In the genomic region with DNA sequence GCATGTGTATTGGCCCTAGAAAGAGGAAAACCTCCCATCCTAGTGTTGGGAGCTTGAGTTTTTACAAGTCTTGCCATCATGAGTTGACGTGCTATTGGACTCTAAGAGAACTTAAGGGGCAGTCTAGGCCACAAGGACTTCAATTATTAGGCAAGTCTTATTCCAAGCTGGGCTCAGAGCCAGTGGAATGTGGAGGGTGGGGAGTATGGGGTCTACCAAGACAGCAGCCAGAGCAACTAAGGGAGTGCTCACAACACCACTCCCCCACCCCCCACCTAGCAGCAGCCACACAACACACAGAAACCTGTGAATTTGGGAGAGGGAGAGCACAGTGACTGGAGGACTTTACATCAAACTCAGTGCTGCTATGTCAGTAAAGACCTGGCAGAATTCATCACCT, we compare ENCODE assay signal across 6 cellular contexts.
DNase-seq lines count a peak whose midpoint lies in the region; FAIRE-seq and TF ChIP-seq lines count a peak whose summit lies in the region.
"Not testable (repeated sequence)": the region's sequence is repeated elsewhere in the genome, so short reads cannot be mapped to it uniquely, and the experiment has no call there.

No MANE protein-coding gene starts in this region.

- H3K4me1 Mint-ChIP-seq in glutamatergic neuron (ENCODE audit: low read depth, unreplicated experiment), result not testable (repeated sequence)

- H3K9ac ChIP-seq in kidney (ENCODE audit: low read length in 2 of 2), result not testable (repeated sequence)

- not testable (repeated sequence) for H3K27ac ChIP-seq in kidney (ENCODE audit: low read depth in 2 of 2, low read length in 2 of 2)

- not testable (repeated sequence) for H3K27me3 Mint-ChIP-seq in glutamatergic neuron (ENCODE audit: unreplicated experiment)

- not testable (repeated sequence) for H3K4me1 ChIP-seq in kidney (ENCODE audit: control insufficient read depth in 1 of 2, insufficient read depth in 1 of 2, low read depth in 1 of 2, low read length in 2 of 2)

- H3K9me3 Mint-ChIP-seq in glutamatergic neuron (ENCODE audit: unreplicated experiment), result not testable (repeated sequence)

- not testable (repeated sequence) for TF ChIP-seq CTCF in bronchial epithelial cell (IDR thresholded peaks at IDR 0.05; ENCODE audit: insufficient read depth, low read length, severe bottlenecking); glutamatergic neuron (IDR thresholded peaks at IDR 0.05; ENCODE audit: partially characterized antibody, unreplicated experiment); kidney (IDR thresholded peaks at IDR 0.05; ENCODE audit: borderline replicate concordance, extremely low read depth, insufficient read depth)

- not testable (repeated sequence) for H3K27ac Mint-ChIP-seq in glutamatergic neuron (ENCODE audit: unreplicated experiment)

- not testable (repeated sequence) for H3K36me3 ChIP-seq in bronchial epithelial cell (ENCODE audit: control insufficient read depth, insufficient read depth, low read length); kidney (ENCODE audit: control insufficient read depth in 1 of 2, insufficient read depth in 2 of 2, low read length in 2 of 2)

- peak; percentile 0 for DNase-seq in D341Med (ENCODE audit: low spot score)
- peak; percentile 7 for DNase-seq in amniotic epithelial cell (ENCODE audit: low read depth)
- not testable (repeated sequence) for DNase-seq in bronchial epithelial cell (ENCODE audit: low read depth)
- DNase-seq in glutamatergic neuron, result peak; percentile 6
- DNase-seq in kidney, result peak; percentile 33
- peak; percentile 16 for DNase-seq in myocyte (ENCODE audit: low read depth)

- H3K9me3 ChIP-seq in kidney (ENCODE audit: control insufficient read depth in 1 of 2, low read length in 2 of 2), result not testable (repeated sequence)

- H3K4me3 Mint-ChIP-seq in glutamatergic neuron (ENCODE audit: unreplicated experiment), result not testable (repeated sequence)

- FAIRE-seq in bronchial epithelial cell (lab: Jason Lieb, UNC), result peak; percentile 50
- FAIRE-seq in kidney (lab: Jason Lieb, UNC), result not testable (repeated sequence)

- H3K36me3 Mint-ChIP-seq in glutamatergic neuron (ENCODE audit: unreplicated experiment), result not testable (repeated sequence)

- H3K27me3 ChIP-seq in bronchial epithelial cell (ENCODE audit: control insufficient read depth, insufficient read depth, low read length), result not testable (repeated sequence)

- H3K4me3 ChIP-seq in bronchial epithelial cell (ENCODE audit: low read depth, low read length); kidney (ENCODE audit: low read length in 2 of 2): not testable (repeated sequence)

- intact Hi-C loops in kidney (cut with DNase I), result not testable (repeated sequence)
